ENCODE assay signal across 16 cellular contexts in the genomic region with DNA sequence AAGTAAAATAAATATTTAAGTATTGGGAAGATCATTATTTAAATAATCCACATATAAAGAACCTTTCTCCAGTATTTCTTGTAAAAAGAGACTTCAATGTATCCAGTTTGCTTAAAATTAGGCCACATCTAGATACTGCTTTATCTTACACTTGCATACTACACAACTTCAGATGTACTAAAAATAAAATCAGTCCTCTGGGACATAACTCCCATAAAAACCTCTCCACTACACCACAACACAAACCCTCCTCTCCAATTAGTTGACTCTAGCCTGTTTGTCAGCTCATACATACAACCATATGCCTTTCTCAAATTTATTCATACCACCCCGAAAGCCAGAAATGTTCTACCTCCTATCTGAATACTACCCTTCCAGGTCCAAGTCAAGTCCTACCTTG.
"Had no signal": no experiment of that assay in that cellular context is flagged by ENCODE, and none has a peak within 500 bp of the region (broad histone marks: within the 10 kb centered on the region; RNA-seq: fewer than 3 reads in every experiment).

No MANE protein-coding gene starts in this region.

- H2AFZ ChIP-seq: hepatocyte, parathyroid adenoma had no signal

- H3K4me2 ChIP-seq: hepatocyte, smooth muscle cell had no signal

- H3K9ac ChIP-seq: parathyroid adenoma had no signal

- ATAC-seq: left lung; naive thymus-derived CD8-positive, alpha-beta T cell; stimulated activated naive CD8-positive, alpha-beta T cell treated with anti-CD3 and anti-CD28 coated beads, Interleukin-15, amount 100 ng/mL, for 72 hours; upper lobe of right lung had no signal

- H3K27me3 Mint-ChIP-seq: activated CD4-positive, alpha-beta memory T cell treated with anti-CD3 and anti-CD28 coated beads, Interleukin-2, amount 10 ng/mL, durations not matched to agents 7 days and 5 days; activated naive CD8-positive, alpha-beta T cell treated with anti-CD3 and anti-CD28 coated beads, Interleukin-2, amount 10 ng/mL, durations not matched to agents 7 days and 5 days; memory B cell; naive thymus-derived CD8-positive, alpha-beta T cell; stimulated activated naive CD8-positive, alpha-beta T cell treated with anti-CD3 and anti-CD28 coated beads, Interleukin-15, amount 100 ng/mL, for 72 hours had no signal

- H3K27ac Mint-ChIP-seq: activated CD4-positive, alpha-beta memory T cell treated with anti-CD3 and anti-CD28 coated beads, Interleukin-2, amount 10 ng/mL, durations not matched to agents 7 days and 5 days; activated naive CD8-positive, alpha-beta T cell treated with anti-CD3 and anti-CD28 coated beads, Interleukin-2, amount 10 ng/mL, durations not matched to agents 7 days and 5 days; memory B cell; stimulated activated naive CD8-positive, alpha-beta T cell treated with anti-CD3 and anti-CD28 coated beads, Interleukin-15, amount 100 ng/mL, for 72 hours had no signal

- H3K27ac ChIP-seq: hepatocyte, left lung, parathyroid adenoma, upper lobe of right lung had no signal

- H3K9me3 ChIP-seq: left lung, upper lobe of right lung had no signal

- H3K36me3 ChIP-seq: left lung, upper lobe of right lung had no signal

- H3K4me3 ChIP-seq: hepatocyte, left lung, smooth muscle cell, upper lobe of right lung had no signal

- H3K27me3 ChIP-seq: hepatocyte, left lung, upper lobe of right lung had no signal

- H3K4me3 Mint-ChIP-seq: activated CD4-positive, alpha-beta memory T cell treated with anti-CD3 and anti-CD28 coated beads, Interleukin-2, amount 10 ng/mL, durations not matched to agents 7 days and 5 days; activated naive CD8-positive, alpha-beta T cell treated with anti-CD3 and anti-CD28 coated beads, Interleukin-2, amount 10 ng/mL, durations not matched to agents 7 days and 5 days; memory B cell; stimulated activated naive CD8-positive, alpha-beta T cell treated with anti-CD3 and anti-CD28 coated beads, Interleukin-15, amount 100 ng/mL, for 72 hours had no signal

- H3K9me3 Mint-ChIP-seq: activated CD4-positive, alpha-beta memory T cell treated with anti-CD3 and anti-CD28 coated beads, Interleukin-2, amount 10 ng/mL, durations not matched to agents 7 days and 5 days; activated naive CD8-positive, alpha-beta T cell treated with anti-CD3 and anti-CD28 coated beads, Interleukin-2, amount 10 ng/mL, durations not matched to agents 7 days and 5 days; memory B cell; naive thymus-derived CD8-positive, alpha-beta T cell; stimulated activated naive CD8-positive, alpha-beta T cell treated with anti-CD3 and anti-CD28 coated beads, Interleukin-15, amount 100 ng/mL, for 72 hours had no signal

- DNase-seq: activated CD4-positive, alpha-beta memory T cell treated with anti-CD3 and anti-CD28 coated beads, Interleukin-2, amount 10 ng/mL, durations not matched to agents 7 days and 5 days; activated CD4-positive, alpha-beta T cell treated with anti-CD3 and anti-CD28 coated beads for 4 hours; activated effector memory CD4-positive, alpha-beta T cell treated with anti-CD3 and anti-CD28 coated beads, Interleukin-2, amount 50 U/mL, for 16 hours; activated naive CD8-positive, alpha-beta T cell treated with anti-CD3 and anti-CD28 coated beads, Interleukin-2, amount 10 ng/mL, durations not matched to agents 7 days and 5 days; activated T-cell treated with anti-CD3 and anti-CD28 coated beads, Interleukin-2, amount 50 U/mL, for 48 hours; erythroblast; islet precursor cell; left lung; naive thymus-derived CD8-positive, alpha-beta T cell; stimulated activated naive CD8-positive, alpha-beta T cell treated with anti-CD3 and anti-CD28 coated beads, Interleukin-15, amount 100 ng/mL, for 72 hours; T-helper 2 cell; upper lobe of right lung had no signal
